ENCODE assay signal across 32 cellular contexts in genomic region chr12:74790958-74791357, GRCh38.
"Had no signal": no experiment of that assay in that cellular context is flagged by ENCODE, and none has a peak within 500 bp of the region (broad histone marks: within the 10 kb centered on the region; RNA-seq: fewer than 3 reads in every experiment).

No MANE protein-coding gene starts in this region.

- H3K27ac Mint-ChIP-seq: activated B cell treated with CpG ODN at 0.5 μM for 24 hours; activated CD8-positive, alpha-beta memory T cell treated with anti-CD3 and anti-CD28 coated beads, Interleukin-2, amount 10 ng/mL, durations not matched to agents 7 days and 5 days; activated CD8-positive, alpha-beta T cell treated with anti-CD3 and anti-CD28 coated beads, Interleukin-2, amount 10 ng/mL, durations not matched to agents 7 days and 5 days; activated naive CD8-positive, alpha-beta T cell treated with anti-CD3 and anti-CD28 coated beads for 36 hours; activated T-cell treated with anti-CD3 and anti-CD28 coated beads, Interleukin-2, amount 50 U/mL, for 72 hours; naive thymus-derived CD4-positive, alpha-beta T cell; stimulated activated memory B cell treated with anti-CD40 and anti-IgM and Interleukin-4, amounts not matched to agents 10 μg/mL and 1 μg/mL and 100 μg/mL, for 72 hours; T-helper 1 cell treated with Interleukin-12 subunit alpha and Interleukin-12 subunit beta and Interleukin-4 antibody, amounts not matched to agents 30 μg/mL and 1 μg/mL, for 36 hours had no signal

- H3K4me3 ChIP-seq: adrenal gland, body of pancreas, hepatocyte, right lobe of liver, skin epidermis, stomach, suprapubic skin, tibial artery, upper lobe of right lung had no signal

- DNase-seq: activated B cell treated with CpG ODN at 0.5 μM for 24 hours; activated CD4-positive, alpha-beta T cell treated with anti-CD3 and anti-CD28 coated beads, Interleukin-2, amount 50 U/mL, for 1 hour; activated CD8-positive, alpha-beta memory T cell treated with anti-CD3 and anti-CD28 coated beads, Interleukin-2, amount 10 ng/mL, durations not matched to agents 7 days and 5 days; activated CD8-positive, alpha-beta T cell treated with anti-CD3 and anti-CD28 coated beads, Interleukin-2, amount 10 ng/mL, durations not matched to agents 7 days and 5 days; activated naive CD4-positive, alpha-beta T cell; activated naive CD8-positive, alpha-beta T cell treated with anti-CD3 and anti-CD28 coated beads for 36 hours; activated T-cell treated with anti-CD3 and anti-CD28 coated beads, Interleukin-2, amount 50 U/mL, for 72 hours; adrenal gland; aorta; body of pancreas; dermis blood vessel endothelial cell; effector CD4-positive, alpha-beta T cell; left cardiac atrium; mammary epithelial cell; naive thymus-derived CD4-positive, alpha-beta T cell; posterior cingulate gyrus; right lobe of liver; stimulated activated CD4-positive, alpha-beta T cell treated with anti-CD3 and anti-CD28 coated beads, Interleukin-1b, Interleukin-23, amount 100 ng/mL, for 48 hours; stimulated activated CD4-positive, alpha-beta T cell treated with anti-CD3 and anti-CD28 coated beads, Interleukin-4, amount 100 ng/mL, for 4 hours; stimulated activated CD8-positive, alpha-beta memory T cell treated with anti-CD3 and anti-CD28 coated beads, Interleukin-4, amount 100 ng/mL, for 48 hours; stomach; SW 1271; T1000; tibial artery; upper lobe of right lung had no signal

- H3K4me1 Mint-ChIP-seq: activated B cell treated with CpG ODN at 0.5 μM for 24 hours; activated CD8-positive, alpha-beta memory T cell treated with anti-CD3 and anti-CD28 coated beads, Interleukin-2, amount 10 ng/mL, durations not matched to agents 7 days and 5 days; naive thymus-derived CD4-positive, alpha-beta T cell; neural crest cell; stimulated activated memory B cell treated with anti-CD40 and anti-IgM and Interleukin-4, amounts not matched to agents 10 μg/mL and 1 μg/mL and 100 μg/mL, for 72 hours had no signal

- H3K27me3 ChIP-seq: adrenal gland, body of pancreas, hepatocyte, right lobe of liver, stomach, suprapubic skin, tibial artery, upper lobe of right lung had no signal

- H3K9me3 ChIP-seq: adrenal gland, body of pancreas, right lobe of liver, stomach, suprapubic skin, tibial artery, upper lobe of right lung had no signal

- H3K4me1 ChIP-seq: adrenal gland, body of pancreas, right lobe of liver, stomach, suprapubic skin, tibial artery, upper lobe of right lung had no signal

- H3K36me3 ChIP-seq: adrenal gland, right lobe of liver, stomach, suprapubic skin, tibial artery, upper lobe of right lung had no signal

- H3K27me3 Mint-ChIP-seq: activated B cell treated with CpG ODN at 0.5 μM for 24 hours; activated CD8-positive, alpha-beta memory T cell treated with anti-CD3 and anti-CD28 coated beads, Interleukin-2, amount 10 ng/mL, durations not matched to agents 7 days and 5 days; stimulated activated memory B cell treated with anti-CD40 and anti-IgM and Interleukin-4, amounts not matched to agents 10 μg/mL and 1 μg/mL and 100 μg/mL, for 72 hours had no signal

- H3K4me3 Mint-ChIP-seq: activated B cell treated with CpG ODN at 0.5 μM for 24 hours; activated CD8-positive, alpha-beta memory T cell treated with anti-CD3 and anti-CD28 coated beads, Interleukin-2, amount 10 ng/mL, durations not matched to agents 7 days and 5 days; activated CD8-positive, alpha-beta T cell treated with anti-CD3 and anti-CD28 coated beads, Interleukin-2, amount 10 ng/mL, durations not matched to agents 7 days and 5 days; activated naive CD8-positive, alpha-beta T cell treated with anti-CD3 and anti-CD28 coated beads for 36 hours; activated T-cell treated with anti-CD3 and anti-CD28 coated beads, Interleukin-2, amount 50 U/mL, for 72 hours; naive thymus-derived CD4-positive, alpha-beta T cell; neural crest cell; stimulated activated memory B cell treated with anti-CD40 and anti-IgM and Interleukin-4, amounts not matched to agents 10 μg/mL and 1 μg/mL and 100 μg/mL, for 72 hours; T-helper 1 cell treated with Interleukin-12 subunit alpha and Interleukin-12 subunit beta and Interleukin-4 antibody, amounts not matched to agents 30 μg/mL and 1 μg/mL, for 36 hours had no signal

- H3K9me3 Mint-ChIP-seq: stimulated activated memory B cell treated with anti-CD40 and anti-IgM and Interleukin-4, amounts not matched to agents 10 μg/mL and 1 μg/mL and 100 μg/mL, for 72 hours had no signal

- H3K27ac ChIP-seq: adrenal gland, body of pancreas, epithelial cell of prostate, hepatocyte, right lobe of liver, skin epidermis, stomach, suprapubic skin, tibial artery, upper lobe of right lung had no signal

- ATAC-seq: activated CD8-positive, alpha-beta memory T cell treated with anti-CD3 and anti-CD28 coated beads, Interleukin-2, amount 10 ng/mL, durations not matched to agents 7 days and 5 days; activated CD8-positive, alpha-beta T cell treated with anti-CD3 and anti-CD28 coated beads, Interleukin-2, amount 10 ng/mL, durations not matched to agents 7 days and 5 days; activated T-cell treated with anti-CD3 and anti-CD28 coated beads, Interleukin-2, amount 50 U/mL, for 72 hours; body of pancreas; left cardiac atrium; naive thymus-derived CD4-positive, alpha-beta T cell; right lobe of liver; stimulated activated memory B cell treated with anti-CD40 and anti-IgM and Interleukin-4, amounts not matched to agents 10 μg/mL and 1 μg/mL and 100 μg/mL, for 72 hours; upper lobe of right lung had no signal

- H3K36me3 Mint-ChIP-seq: activated CD8-positive, alpha-beta memory T cell treated with anti-CD3 and anti-CD28 coated beads, Interleukin-2, amount 10 ng/mL, durations not matched to agents 7 days and 5 days; activated naive CD8-positive, alpha-beta T cell treated with anti-CD3 and anti-CD28 coated beads for 36 hours; stimulated activated memory B cell treated with anti-CD40 and anti-IgM and Interleukin-4, amounts not matched to agents 10 μg/mL and 1 μg/mL and 100 μg/mL, for 72 hours had no signal
